27 cellular contexts compared by ENCODE assay signal in genomic region chr1:230561570-230561969, GRCh38.
"Had no signal": no experiment of that assay in that cellular context is flagged by ENCODE, and none has a peak within 500 bp of the region (broad histone marks: within the 10 kb centered on the region; RNA-seq: fewer than 3 reads in every experiment).

No MANE protein-coding gene starts in this region.

- H3K36me3 Mint-ChIP-seq: immature natural killer cell; mesothelial cell of epicardium; naive B cell; natural killer cell; stimulated activated naive B cell treated with anti-CD40 and anti-IgM and Interleukin-4, amounts not matched to agents 10 μg/mL and 1 μg/mL and 100 μg/mL, for 72 hours had no signal

- H3K9me3 Mint-ChIP-seq: immature natural killer cell; mesothelial cell of epicardium; naive B cell; natural killer cell; stimulated activated naive B cell treated with anti-CD40 and anti-IgM and Interleukin-4, amounts not matched to agents 10 μg/mL and 1 μg/mL and 100 μg/mL, for 72 hours had no signal

- ATAC-seq: left colon; left lung; natural killer cell; pancreas; right cardiac atrium; sciatic nerve; stimulated activated naive B cell treated with anti-CD40 and anti-IgM and Interleukin-4, amounts not matched to agents 10 μg/mL and 1 μg/mL and 100 μg/mL, for 72 hours; stimulated activated naive CD8-positive, alpha-beta T cell treated with anti-CD3 and anti-CD28 coated beads, Interleukin-15, Interleukin-2, amounts not matched to agents 100 U/mL and 50 U/mL, for 24 hours had no signal

- H3K4me1 Mint-ChIP-seq: mesothelial cell of epicardium; naive B cell; stimulated activated naive B cell treated with anti-CD40 and anti-IgM and Interleukin-4, amounts not matched to agents 10 μg/mL and 1 μg/mL and 100 μg/mL, for 72 hours had no signal

- H3K27ac Mint-ChIP-seq: immature natural killer cell; mesothelial cell of epicardium; naive B cell; natural killer cell; stimulated activated naive B cell treated with anti-CD40 and anti-IgM and Interleukin-4, amounts not matched to agents 10 μg/mL and 1 μg/mL and 100 μg/mL, for 72 hours had no signal

- H3K4me3 Mint-ChIP-seq: immature natural killer cell; mesothelial cell of epicardium; naive B cell; natural killer cell; stimulated activated naive B cell treated with anti-CD40 and anti-IgM and Interleukin-4, amounts not matched to agents 10 μg/mL and 1 μg/mL and 100 μg/mL, for 72 hours had no signal

- DNase-seq: hypothalamus; immature natural killer cell; kidney; left colon; left lung; mesendoderm; naive B cell; natural killer cell; pancreas; retina; right cardiac atrium; stimulated activated CD4-positive, alpha-beta T cell treated with anti-CD3 and anti-CD28 coated beads, Interleukin-12 subunit alpha, Interleukin-12 subunit beta, amount 100 ng/mL, for 4 hours; stimulated activated CD4-positive, alpha-beta T cell treated with anti-CD3 and anti-CD28 coated beads, Interleukin-15, amount 100 ng/mL, for 24 hours; stimulated activated CD4-positive, alpha-beta T cell treated with anti-CD3 and anti-CD28 coated beads, Interleukin-2, amount 100 ng/mL, for 24 hours; stimulated activated CD4-positive, alpha-beta T cell treated with anti-CD3 and anti-CD28 coated beads, Interleukin-4, amount 100 ng/mL, for 1 hour; stimulated activated naive B cell treated with anti-CD40 and anti-IgM and Interleukin-4, amounts not matched to agents 10 μg/mL and 1 μg/mL and 100 μg/mL, for 72 hours; stimulated activated naive CD8-positive, alpha-beta T cell treated with anti-CD3 and anti-CD28 coated beads, Interleukin-15, Interleukin-2, amounts not matched to agents 100 U/mL and 50 U/mL, for 24 hours; stomach; tibial artery; trophoblast cell; uterus had no signal

- H3K27ac ChIP-seq: left lung, pancreas, prostate gland, skin epidermis, stomach, suprapubic skin, thoracic aorta, tibial artery, uterus had no signal
